In genomic region chr16:67537636-67538591, GRCh38 we compare ENCODE assay signal across 7 cellular contexts. TPM values are rescaled to one million over a fixed set of nuclear protein-coding genes. Genes with fewer than 3 reads are reported as not detected.
DNase-seq lines count a peak whose midpoint lies in the region; ATAC-seq, FAIRE-seq and TF ChIP-seq lines count a peak whose summit lies in the region.

No MANE protein-coding gene starts in this region.

- H3K27ac ChIP-seq in SK-N-MC (no peak overlapping the region), astrocyte (ENCODE audit: low read depth, low read length) (peak overlapping the region; percentile 55)

- H3K4me1 Mint-ChIP-seq in astrocyte (ENCODE audit: low read depth, unreplicated experiment) = peaks cover 36% of the 10 kb centered on the region

- peaks cover 22% of the 10 kb centered on the region for H3K36me3 Mint-ChIP-seq in astrocyte (ENCODE audit: low read depth, unreplicated experiment)

- H3K27me3 ChIP-seq in astrocyte (ENCODE audit: insufficient read depth, low read length) = no peaks in the 10 kb centered on the region
- no peaks in the 10 kb centered on the region for H3K27me3 ChIP-seq in skeletal muscle satellite cell (ENCODE audit: control insufficient read depth, insufficient read depth, low read length)

- H3K4me3 ChIP-seq in SK-N-MC (peak overlapping the region; percentile 73), astrocyte (ENCODE audit: insufficient read depth, low read depth, low read length) (peak overlapping the region; percentile 67), iPS-11a (ENCODE audit: low read depth, low read length) (peak overlapping the region; percentile 45), skeletal muscle satellite cell (ENCODE audit: low read length) (peak overlapping the region; percentile 86)

- no peak overlapping the region for H3K9ac ChIP-seq in SK-N-MC (ENCODE audit: insufficient read length)
- H3K9ac ChIP-seq in astrocyte (ENCODE audit: low read length) = peak overlapping the region; percentile 86
- peak overlapping the region; percentile 90 for H3K9ac ChIP-seq in skeletal muscle satellite cell (ENCODE audit: low read depth, low read length)

- peak overlapping the region; percentile 98 for H3K4me2 ChIP-seq in astrocyte (ENCODE audit: low read length)
- H3K4me2 ChIP-seq in skeletal muscle satellite cell (ENCODE audit: low read length) = peak overlapping the region; percentile 98

- H2AFZ ChIP-seq in astrocyte (ENCODE audit: low read depth, low read length) = no peak overlapping the region

- H3K4me1 ChIP-seq in astrocyte (ENCODE audit: insufficient read depth, low read length) = peaks cover 35% of the 10 kb centered on the region
- H3K4me1 ChIP-seq in skeletal muscle satellite cell (ENCODE audit: control insufficient read depth, insufficient read depth, low read length) = peaks cover 23% of the 10 kb centered on the region

- H3K79me2 ChIP-seq in astrocyte (ENCODE audit: insufficient read depth, low read length) = peaks cover 78% of the 10 kb centered on the region

- no peak overlapping the region for H3K27ac Mint-ChIP-seq in astrocyte (ENCODE audit: unreplicated experiment)

- no peak for TF ChIP-seq CTCF in astrocyte (IDR thresholded peaks at IDR 0.05; ENCODE audit: insufficient read depth, low read depth, low read length)

- H3K27me3 Mint-ChIP-seq in astrocyte (ENCODE audit: low read depth, unreplicated experiment) = no peaks in the 10 kb centered on the region

- H4K20me1 ChIP-seq in astrocyte (ENCODE audit: insufficient read depth, low read length) = peaks cover 94% of the 10 kb centered on the region

- no peaks in the 10 kb centered on the region for H3K9me3 ChIP-seq in SK-N-MC (ENCODE audit: low read depth, low read length)
- H3K9me3 ChIP-seq in astrocyte (ENCODE audit: insufficient read depth, low read depth, low read length) = no peaks in the 10 kb centered on the region
- H3K9me3 ChIP-seq in skeletal muscle satellite cell (replicated peaks; ENCODE audit: low read length) = no peaks in the 10 kb centered on the region

- H3K36me3 ChIP-seq in SK-N-MC (ENCODE audit: insufficient read depth, low read length) (no peaks in the 10 kb centered on the region), astrocyte (ENCODE audit: insufficient read depth, low read length) (peaks cover 11% of the 10 kb centered on the region), skeletal muscle satellite cell (ENCODE audit: insufficient read depth, low read length) (peaks cover 46% of the 10 kb centered on the region)

- no peak for FAIRE-seq in astrocyte (lab: Jason Lieb, UNC)

- ATAC-seq in GM19468 (IDR thresholded peaks at IDR 0.05; ENCODE audit: extremely low read depth, unreplicated experiment) (peak; percentile 35), HG03342 (IDR thresholded peaks at IDR 0.05; ENCODE audit: unreplicated experiment) (no peak)

- DNase-seq in SK-N-MC (ENCODE audit: low read depth, low spot score) = no peak
- no peak for DNase-seq in astrocyte (ENCODE audit: low read depth)
- DNase-seq in dedifferentiated amniotic fluid mesenchymal stem cell (ENCODE audit: extremely low spot score) = no peak

- H3K4me3 Mint-ChIP-seq in astrocyte (ENCODE audit: unreplicated experiment) = peak overlapping the region; percentile 85

- no peaks in the 10 kb centered on the region for H3K9me3 Mint-ChIP-seq in astrocyte (ENCODE audit: unreplicated experiment)

RNA-seq across cellular contexts. Expression of gene RIPOR1, which starts 9.3 kb away (rescaled TPM):
- 94.5 and 116 TPM in 2 replicates for total RNA-seq in astrocyte
- 20.8 and 27.7 TPM in 2 replicates for total RNA-seq in skeletal muscle satellite cell (2012; rRNA removed)

RNA-seq across cellular contexts. Expression of gene CTCF, which starts 24.4 kb away (rescaled TPM):
- 25.5 and 26.8 TPM in 2 replicates for total RNA-seq in astrocyte
- total RNA-seq in skeletal muscle satellite cell (2012; rRNA removed) = 18.1 and 21.3 TPM in 2 replicates

RNA-seq across cellular contexts. Expression of gene AGRP, which starts 54.6 kb away (rescaled TPM):
- total RNA-seq in astrocyte = not detected in 2 replicates
- not detected in 2 replicates for total RNA-seq in skeletal muscle satellite cell (2012; rRNA removed)

RNA-seq across cellular contexts. Expression of gene ATP6V0D1, which starts 57.0 kb away (rescaled TPM):
- 114 TPM in 2 replicates for total RNA-seq in astrocyte
- 112 and 131 TPM in 2 replicates for total RNA-seq in skeletal muscle satellite cell (2012; rRNA removed)
